7 cellular contexts compared by ENCODE assay signal in the genomic region with DNA sequence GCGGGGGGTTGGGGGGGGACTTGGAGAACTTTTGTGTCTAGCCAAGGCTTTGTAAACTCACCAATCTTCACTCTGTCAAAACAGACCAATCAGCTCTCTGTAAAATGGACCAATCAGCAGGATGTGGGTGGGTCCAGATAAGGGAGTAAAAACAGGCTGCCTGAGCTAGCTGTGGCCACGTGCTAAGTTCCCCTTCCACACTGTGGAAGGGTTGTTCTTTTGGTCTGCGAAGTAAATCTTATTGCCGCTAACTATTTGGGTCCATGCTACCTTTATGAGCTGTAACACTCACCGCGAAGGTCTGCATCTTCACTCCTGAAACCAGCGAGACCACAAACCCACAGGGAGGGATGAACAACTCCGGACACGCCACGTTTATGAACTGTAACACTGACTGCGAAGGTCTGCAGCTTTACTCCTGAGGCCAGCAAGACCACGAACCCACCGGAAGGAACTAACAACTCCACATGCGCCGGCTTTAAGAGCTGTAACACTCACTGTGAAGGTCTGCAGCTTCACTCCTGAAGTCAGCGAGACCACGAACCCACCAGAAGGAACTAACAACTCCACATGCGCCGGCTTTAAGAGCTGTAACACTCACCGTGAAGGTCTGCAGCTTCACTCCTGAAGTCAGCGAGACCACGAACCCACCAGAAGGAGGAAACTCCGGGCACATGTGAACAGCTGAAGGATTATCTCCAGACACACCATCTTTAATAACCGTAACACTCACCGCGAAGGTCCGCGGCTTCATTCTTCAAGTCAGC.
DNase-seq lines count a peak whose midpoint lies in the region; ATAC-seq and TF ChIP-seq lines count a peak whose summit lies in the region.
"Not testable (repeated sequence)": the region's sequence is repeated elsewhere in the genome, so short reads cannot be mapped to it uniquely, and the experiment has no call there.

No MANE protein-coding gene starts in this region.

- not testable (repeated sequence) for H3K9me3 Mint-ChIP-seq in activated B cell treated with CpG ODN at 0.5 μM for 24 hours

- CTCF ChIA-PET in activated B cell treated with CpG ODN at 0.5 μM for 24 hours (lab: Charles Lee), result not testable (repeated sequence)

- POLR2A ChIA-PET in activated B cell treated with CpG ODN at 0.5 μM for 24 hours (lab: Charles Lee), result not testable (repeated sequence)

- intact Hi-C loops in activated B cell treated with CpG ODN at 0.5 μM for 24 hours (cut with micrococcal nuclease), result not testable (repeated sequence)

- ATAC-seq in GM18519 (IDR thresholded peaks at IDR 0.05; ENCODE audit: low FRiP score, unreplicated experiment) (peak; percentile 82), GM21390 (IDR thresholded peaks at IDR 0.05; ENCODE audit: unreplicated experiment) (peak; percentile 92), HG02943 (IDR thresholded peaks at IDR 0.05; ENCODE audit: low read depth, unreplicated experiment) (peak; percentile 87), HG03571 (IDR thresholded peaks at IDR 0.05; ENCODE audit: unreplicated experiment) (peak; percentile 85)
- not testable (repeated sequence) for ATAC-seq in activated B cell treated with CpG ODN at 0.5 μM for 24 hours (ENCODE audit: low read depth)

- H3K4me1 Mint-ChIP-seq in activated B cell treated with CpG ODN at 0.5 μM for 24 hours, result peaks cover 14% of the 10 kb centered on the region

- H3K27me3 Mint-ChIP-seq in activated B cell treated with CpG ODN at 0.5 μM for 24 hours, result peaks cover 29% of the 10 kb centered on the region

- H3K36me3 Mint-ChIP-seq in activated B cell treated with CpG ODN at 0.5 μM for 24 hours (ENCODE audit: low read depth), result not testable (repeated sequence)

- TF ChIP-seq CTCF in activated B cell treated with CpG ODN at 0.5 μM for 24 hours (IDR thresholded peaks at IDR 0.05), result not testable (repeated sequence)

- H3K27ac Mint-ChIP-seq in activated B cell treated with CpG ODN at 0.5 μM for 24 hours, result not testable (repeated sequence)

- peak overlapping the region; percentile 36 for H3K4me3 Mint-ChIP-seq in activated B cell treated with CpG ODN at 0.5 μM for 24 hours

- not testable (repeated sequence) for DNase-seq in activated B cell treated with CpG ODN at 0.5 μM for 24 hours
- DNase-seq in activated gamma-delta T cell treated with Interleukin-2 at 50 U/mL for 16 hours, result peak; percentile 6
- DNase-seq in stimulated activated CD4-positive, alpha-beta T cell treated with anti-CD3 and anti-CD28 coated beads, Interleukin-12 subunit alpha, Interleukin-12 subunit beta, amount 100 ng/mL, for 4 hours, result peak; percentile 6
